In genomic region chr9:134546746-134547145, GRCh38 we compare ENCODE assay signal across 18 cellular contexts.
A peak's percentile ranks its signal among the peaks of the same experiment; 100 is the strongest.
DNase-seq lines count a peak whose midpoint lies in the region; ATAC-seq, FAIRE-seq and TF ChIP-seq lines count a peak whose summit lies in the region.
"Had no signal": no experiment of that assay in that cellular context is flagged by ENCODE, and none has a peak within 500 bp of the region (broad histone marks: within the 10 kb centered on the region; RNA-seq: fewer than 3 reads in every experiment).

No MANE protein-coding gene starts in this region.

- H3K79me2 ChIP-seq in astrocyte (ENCODE audit: insufficient read depth, low read length) (no peaks in the 10 kb centered on the region), mesendoderm (ENCODE audit: control insufficient read depth, insufficient read depth, low read length) (no peaks in the 10 kb centered on the region), PC-9 (ENCODE audit: low read depth) (no peaks in the 10 kb centered on the region)

- H2AFZ ChIP-seq in astrocyte (ENCODE audit: low read depth, low read length) (peak overlapping the region; percentile 59), PC-9 (no peak overlapping the region)

- no peaks in the 10 kb centered on the region for H4K20me1 ChIP-seq in astrocyte (ENCODE audit: insufficient read depth, low read length)
- no peaks in the 10 kb centered on the region for H4K20me1 ChIP-seq in PC-9 (ENCODE audit: insufficient read depth)

- TF ChIP-seq CTCF in astrocyte (IDR thresholded peaks at IDR 0.05; ENCODE audit: insufficient read depth, low read depth, low read length): no peak
- TF ChIP-seq CTCF in sigmoid colon (IDR thresholded peaks at IDR 0.05): no peak
- TF ChIP-seq CTCF in PC-9 (conservative IDR thresholded peaks at IDR 0.05): no peak

- no TSS peak for BruUV-seq in PC-9 (replicated peaks; lab: Mats Ljungman, UMichigan)

- H2BK5ac ChIP-seq in mesendoderm (ENCODE audit: low read length): no peak overlapping the region

- peak overlapping the region; percentile 98 for H3K27ac Mint-ChIP-seq in astrocyte (ENCODE audit: unreplicated experiment)
- H3K27ac Mint-ChIP-seq: activated CD4-positive, alpha-beta T cell treated with anti-CD3 and anti-CD28 coated beads, Interleukin-2, amount 10 ng/mL, durations not matched to agents 7 days and 5 days; activated naive CD8-positive, alpha-beta T cell treated with anti-CD3 and anti-CD28 coated beads, Interleukin-2, amount 50 U/mL, for 24 hours; CD4-positive, alpha-beta memory T cell had no signal

- H2BK15ac ChIP-seq in mesendoderm (replicated peaks; ENCODE audit: low read depth): no peak overlapping the region

- H3K9ac ChIP-seq in astrocyte (ENCODE audit: low read length) (peak overlapping the region; percentile 60), mesendoderm (ENCODE audit: low read length) (no peak overlapping the region)

- H3F3A ChIP-seq in PC-9 (ENCODE audit: insufficient read depth, low read depth): no peaks in the 10 kb centered on the region

- CTCF ChIA-PET in PC-9 (lab: Charles Lee): no interaction called here

- no peaks in the 10 kb centered on the region for H3K9me2 ChIP-seq in PC-9 (ENCODE audit: insufficient read depth)

- H2BK120ac ChIP-seq in mesendoderm (ENCODE audit: low read depth, low read length): no peak overlapping the region

- peak overlapping the region; percentile 25 for H3K56ac ChIP-seq in mesendoderm (ENCODE audit: low read length)

- peaks cover 6% of the 10 kb centered on the region for H3K36me3 Mint-ChIP-seq in astrocyte (ENCODE audit: low read depth, unreplicated experiment)
- H3K36me3 Mint-ChIP-seq: CD4-positive, alpha-beta memory T cell had no signal

- H3K4me3 ChIP-seq in astrocyte (ENCODE audit: insufficient read depth, low read depth, low read length) (no peak overlapping the region), mesendoderm (ENCODE audit: low read length) (no peak overlapping the region), sigmoid colon (no peak overlapping the region), PC-9 (no peak overlapping the region)

- peaks cover 6% of the 10 kb centered on the region for H3K9me3 Mint-ChIP-seq in astrocyte (ENCODE audit: unreplicated experiment)
- H3K9me3 Mint-ChIP-seq: activated CD4-positive, alpha-beta T cell treated with anti-CD3 and anti-CD28 coated beads, Interleukin-2, amount 10 ng/mL, durations not matched to agents 7 days and 5 days; activated naive CD8-positive, alpha-beta T cell treated with anti-CD3 and anti-CD28 coated beads, Interleukin-2, amount 50 U/mL, for 24 hours had no signal

- H3K9me3 ChIP-seq in astrocyte (ENCODE audit: insufficient read depth, low read depth, low read length) (no peaks in the 10 kb centered on the region), sigmoid colon (no peaks in the 10 kb centered on the region), PC-9 (ENCODE audit: insufficient read depth, low read depth) (no peaks in the 10 kb centered on the region)

- FAIRE-seq in GM12892 (lab: Jason Lieb, UNC) (no peak), astrocyte (lab: Jason Lieb, UNC) (peak; percentile 80)

- H2AK5ac ChIP-seq in mesendoderm (ENCODE audit: low read length): no peak overlapping the region

- H3K27me3 ChIP-seq in astrocyte (ENCODE audit: insufficient read depth, low read length): no peaks in the 10 kb centered on the region
- no peaks in the 10 kb centered on the region for H3K27me3 ChIP-seq in mesendoderm (ENCODE audit: insufficient read depth, low read length, poor library complexity)
- no peaks in the 10 kb centered on the region for H3K27me3 ChIP-seq in sigmoid colon
- peaks cover 39% of the 10 kb centered on the region for H3K27me3 ChIP-seq in PC-9 (ENCODE audit: insufficient read depth, low read depth)

- no CpG with 5 or more reads among the region's 10 CpGs for WGBS in mesendoderm (ENCODE audit: extremely low coverage, insufficient coverage, low lambda C conversion rate)
- 87% methylated on average over 10 of the region's 10 CpGs for WGBS in sigmoid colon, 2 donors

- H3K27ac ChIP-seq in astrocyte (ENCODE audit: low read depth, low read length) (peak overlapping the region; percentile 67), mesendoderm (ENCODE audit: low read depth, low read length) (no peak overlapping the region), sigmoid colon (peak overlapping the region; percentile 8 to 80 (median 66)), PC-9 (no peak overlapping the region)
- H3K27ac ChIP-seq: VCaP had no signal

- H4K5ac ChIP-seq in mesendoderm (ENCODE audit: low read length): no peak overlapping the region

- H3K79me1 ChIP-seq in mesendoderm (ENCODE audit: low read length): no peaks in the 10 kb centered on the region

- H3K4me3 Mint-ChIP-seq in astrocyte (ENCODE audit: unreplicated experiment): no peak overlapping the region
- H3K4me3 Mint-ChIP-seq: activated CD4-positive, alpha-beta T cell treated with anti-CD3 and anti-CD28 coated beads, Interleukin-2, amount 10 ng/mL, durations not matched to agents 7 days and 5 days; activated naive CD8-positive, alpha-beta T cell treated with anti-CD3 and anti-CD28 coated beads, Interleukin-2, amount 50 U/mL, for 24 hours; CD4-positive, alpha-beta memory T cell had no signal

- peak overlapping the region; percentile 52 for H3K4me2 ChIP-seq in astrocyte (ENCODE audit: low read length)
- no peak overlapping the region for H3K4me2 ChIP-seq in mesendoderm (ENCODE audit: low read length)
- no peak overlapping the region for H3K4me2 ChIP-seq in PC-9

- H3K4me1 Mint-ChIP-seq in astrocyte (ENCODE audit: low read depth, unreplicated experiment): peaks cover 43% of the 10 kb centered on the region
- H3K4me1 Mint-ChIP-seq: activated CD4-positive, alpha-beta T cell treated with anti-CD3 and anti-CD28 coated beads, Interleukin-2, amount 10 ng/mL, durations not matched to agents 7 days and 5 days; activated naive CD8-positive, alpha-beta T cell treated with anti-CD3 and anti-CD28 coated beads, Interleukin-2, amount 50 U/mL, for 24 hours; CD4-positive, alpha-beta memory T cell had no signal

- no peaks in the 10 kb centered on the region for H3K36me3 ChIP-seq in astrocyte (ENCODE audit: insufficient read depth, low read length)
- no peaks in the 10 kb centered on the region for H3K36me3 ChIP-seq in mesendoderm (ENCODE audit: control insufficient read depth, insufficient read depth, low read length)
- H3K36me3 ChIP-seq in sigmoid colon: no peaks in the 10 kb centered on the region
- H3K36me3 ChIP-seq in PC-9 (ENCODE audit: low read depth): no peaks in the 10 kb centered on the region

- ATAC-seq in GM19395 (IDR thresholded peaks at IDR 0.05; ENCODE audit: unreplicated experiment): no peak
- ATAC-seq: activated naive CD8-positive, alpha-beta T cell treated with anti-CD3 and anti-CD28 coated beads, Interleukin-2, amount 50 U/mL, for 24 hours had no signal

- H3K23ac ChIP-seq in mesendoderm (ENCODE audit: low read length): no peak overlapping the region

- TF ChIP-seq POLR2A in GM12892 (IDR thresholded peaks at IDR 0.05; ENCODE audit: low read depth, low read length): no peak
- no peak for TF ChIP-seq POLR2A in sigmoid colon (IDR thresholded peaks at IDR 0.05)

- H3K4me1 ChIP-seq in astrocyte (ENCODE audit: insufficient read depth, low read length): peaks cover 37% of the 10 kb centered on the region
- H3K4me1 ChIP-seq in mesendoderm (ENCODE audit: control insufficient read depth, low read depth, low read length): peaks cover 3% of the 10 kb centered on the region
- peaks cover 0 to 34% (median 25%) of the 10 kb centered on the region in 4 donors for H3K4me1 ChIP-seq in sigmoid colon
- peaks cover 5% of the 10 kb centered on the region; the same call in 1 of the 2 replicates for H3K4me1 ChIP-seq in PC-9 (replicated peaks; ENCODE audit: insufficient read depth)

- POLR2A ChIA-PET in PC-9 (lab: Charles Lee; ENCODE audit: unreplicated experiment): no interaction called here

- TF ChIP-seq EP300 in sigmoid colon (IDR thresholded peaks at IDR 0.05): no peak

- DNase-seq in GM12892 (ENCODE audit: insufficient read length) (peak; percentile 11), astrocyte (ENCODE audit: low read depth) (no peak), mesendoderm (no peak), sigmoid colon (peak; percentile 57), PC-9 (no peak), hepatic stellate cell (ENCODE audit: low spot score) (no peak), iPS-NIHi11 (ENCODE audit: low spot score) (no peak)
- DNase-seq: activated CD4-positive, alpha-beta T cell treated with anti-CD3 and anti-CD28 coated beads, Interleukin-2, amount 10 ng/mL, durations not matched to agents 7 days and 5 days; activated naive CD8-positive, alpha-beta T cell treated with anti-CD3 and anti-CD28 coated beads, Interleukin-2, amount 50 U/mL, for 24 hours; CD4-positive, alpha-beta memory T cell; foreskin melanocyte; GDM1; NCI-H1436 treated with DMSO at 0.1 percent for 48 hours; NCI-H748 treated with DMSO at 0.1 percent for 48 hours; stimulated activated CD4-positive, alpha-beta T cell treated with anti-CD3 and anti-CD28 coated beads, Interleukin-15, amount 100 ng/mL, for 24 hours; T-helper 2 cell had no signal

- H3K4ac ChIP-seq in mesendoderm (ENCODE audit: low read depth, low read length): no peak overlapping the region

- intact Hi-C loops in sigmoid colon (cut with DNase I) (loop anchor here (5.0 kb wide), 1 partner anchor 89 kb away; no protein-coding TSS in a partner anchor), PC-9 (cut with micrococcal nuclease; ENCODE audit: unreplicated experiment) (no loop called here)

- H3K18ac ChIP-seq in mesendoderm (ENCODE audit: low read length): no peak overlapping the region

- no peaks in the 10 kb centered on the region for H3K27me3 Mint-ChIP-seq in astrocyte (ENCODE audit: low read depth, unreplicated experiment)

- H4K8ac ChIP-seq in mesendoderm (ENCODE audit: low read depth, low read length): no peak overlapping the region

Comparison
In these comparisons a context has a peak if more than half of its experiments do, and no peak if none do; other contexts are left out.
1. DNase-seq: peak in GM12892 (single experiment) and sigmoid colon (single experiment); none in astrocyte (single experiment), mesendoderm (single experiment), PC-9 (0 of 2), hepatic stellate cell (single experiment) and iPS-NIHi11 (single experiment).
2. H3K27ac ChIP-seq: peak in astrocyte (single experiment) and sigmoid colon (4 of 4); none in mesendoderm (single experiment) and PC-9 (single experiment).